Comparison of ENCODE assay signal across 16 cellular contexts in the genomic region with DNA sequence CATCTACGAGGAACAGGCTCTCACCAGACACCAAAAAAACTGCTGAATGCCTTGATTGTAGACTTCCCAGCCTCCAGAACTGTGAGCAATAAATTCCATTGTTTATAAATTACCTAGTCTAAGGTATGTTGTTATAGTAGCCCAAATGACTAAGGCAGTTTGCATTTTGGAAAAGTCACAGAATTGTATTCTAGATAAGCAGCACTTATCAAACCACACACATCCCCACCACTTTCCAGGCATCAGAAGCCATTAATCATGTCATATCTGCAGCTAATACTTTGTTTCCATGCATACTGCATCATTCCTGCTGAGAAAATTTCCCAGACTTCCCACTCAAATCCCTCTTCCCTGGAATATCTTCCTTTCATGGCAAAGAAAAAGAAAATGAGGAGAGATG.
DNase-seq lines count a peak whose midpoint lies in the region; ATAC-seq and TF ChIP-seq lines count a peak whose summit lies in the region.
"Had no signal": no experiment of that assay in that cellular context is flagged by ENCODE, and none has a peak within 500 bp of the region (broad histone marks: within the 10 kb centered on the region; RNA-seq: fewer than 3 reads in every experiment).

No MANE protein-coding gene starts in this region.

- no peaks in the 10 kb centered on the region for H3K9me3 Mint-ChIP-seq in activated CD8-positive, alpha-beta T cell treated with anti-CD3 and anti-CD28 coated beads, Interleukin-2, amount 10 ng/mL, durations not matched to agents 7 days and 5 days (ENCODE audit: insufficient read depth)

- no peak for ATAC-seq in activated CD8-positive, alpha-beta T cell treated with anti-CD3 and anti-CD28 coated beads, Interleukin-2, amount 10 ng/mL, durations not matched to agents 7 days and 5 days
- ATAC-seq: CD8-positive, alpha-beta T cell had no signal

- H3K4me1 Mint-ChIP-seq in activated CD8-positive, alpha-beta T cell treated with anti-CD3 and anti-CD28 coated beads, Interleukin-2, amount 10 ng/mL, durations not matched to agents 7 days and 5 days (ENCODE audit: low read depth) = no peaks in the 10 kb centered on the region
- H3K4me1 Mint-ChIP-seq: B cell; CD4-positive, CD25-positive, alpha-beta regulatory T cell had no signal

- H3K27me3 Mint-ChIP-seq in activated CD8-positive, alpha-beta T cell treated with anti-CD3 and anti-CD28 coated beads, Interleukin-2, amount 10 ng/mL, durations not matched to agents 7 days and 5 days (ENCODE audit: low read depth) = peaks cover 2% of the 10 kb centered on the region
- H3K27me3 Mint-ChIP-seq: B cell had no signal

- no peak overlapping the region for H3K4me3 Mint-ChIP-seq in activated CD8-positive, alpha-beta T cell treated with anti-CD3 and anti-CD28 coated beads, Interleukin-2, amount 10 ng/mL, durations not matched to agents 7 days and 5 days
- H3K4me3 Mint-ChIP-seq: B cell; CD4-positive, CD25-positive, alpha-beta regulatory T cell; CD8-positive, alpha-beta T cell; HFFc6 had no signal

- POLR2A ChIA-PET in activated CD8-positive, alpha-beta T cell treated with anti-CD3 and anti-CD28 coated beads, Interleukin-2, amount 10 ng/mL, durations not matched to agents 7 days and 5 days (lab: Charles Lee) = no interaction called here

- H3K27ac Mint-ChIP-seq in activated CD8-positive, alpha-beta T cell treated with anti-CD3 and anti-CD28 coated beads, Interleukin-2, amount 10 ng/mL, durations not matched to agents 7 days and 5 days = no peak overlapping the region
- H3K27ac Mint-ChIP-seq: B cell; CD8-positive, alpha-beta T cell; HFFc6 had no signal

- DNase-seq in NCI-H226 = peak; percentile 41
- peak; percentile 36 for DNase-seq in amniotic epithelial cell (ENCODE audit: low read depth)
- peak; percentile 9 for DNase-seq in fibroblast of the aortic adventitia (ENCODE audit: low read depth)
- no peak for DNase-seq in activated CD8-positive, alpha-beta T cell treated with anti-CD3 and anti-CD28 coated beads, Interleukin-2, amount 10 ng/mL, durations not matched to agents 7 days and 5 days
- no peak for DNase-seq in kidney tubule cell (ENCODE audit: low spot score)
- no peak for DNase-seq in ecto neural progenitor cell (ENCODE audit: low spot score)
- DNase-seq: Caco-2; CD4-positive, CD25-positive, alpha-beta regulatory T cell; CD8-positive, alpha-beta T cell; DMS153; DND-41; GOT3; HFFc6 had no signal

- H3K4me3 ChIP-seq in fibroblast of the aortic adventitia (ENCODE audit: low read depth, low read length) = no peak overlapping the region
- H3K4me3 ChIP-seq: BLaER1, HAP-1 had no signal

- H3K36me3 Mint-ChIP-seq in activated CD8-positive, alpha-beta T cell treated with anti-CD3 and anti-CD28 coated beads, Interleukin-2, amount 10 ng/mL, durations not matched to agents 7 days and 5 days (ENCODE audit: low read depth) = no peaks in the 10 kb centered on the region
- H3K36me3 Mint-ChIP-seq: CD4-positive, CD25-positive, alpha-beta regulatory T cell; CD8-positive, alpha-beta T cell had no signal

- CTCF ChIA-PET in activated CD8-positive, alpha-beta T cell treated with anti-CD3 and anti-CD28 coated beads, Interleukin-2, amount 10 ng/mL, durations not matched to agents 7 days and 5 days (lab: Charles Lee) = interaction anchor here (2.3 kb wide), 1 partner anchor 27 kb away, joined by 7 read pairs; no protein-coding TSS in a partner anchor

- no peak for TF ChIP-seq CTCF in fibroblast of the aortic adventitia (IDR thresholded peaks at IDR 0.05; ENCODE audit: insufficient read depth, low read length)

Comparison
In these comparisons a context has a peak if more than half of its experiments do, and no peak if none do; other contexts are left out.
1. DNase-seq: peak in NCI-H226 (single experiment), amniotic epithelial cell (single experiment) and fibroblast of the aortic adventitia (single experiment); none in activated CD8-positive, alpha-beta T cell treated with anti-CD3 and anti-CD28 coated beads, Interleukin-2, amount 10 ng/mL, durations not matched to agents 7 days and 5 days (single experiment), kidney tubule cell (single experiment) and ecto neural progenitor cell (single experiment).